Comparison of ENCODE assay signal across 18 cellular contexts in the genomic region with DNA sequence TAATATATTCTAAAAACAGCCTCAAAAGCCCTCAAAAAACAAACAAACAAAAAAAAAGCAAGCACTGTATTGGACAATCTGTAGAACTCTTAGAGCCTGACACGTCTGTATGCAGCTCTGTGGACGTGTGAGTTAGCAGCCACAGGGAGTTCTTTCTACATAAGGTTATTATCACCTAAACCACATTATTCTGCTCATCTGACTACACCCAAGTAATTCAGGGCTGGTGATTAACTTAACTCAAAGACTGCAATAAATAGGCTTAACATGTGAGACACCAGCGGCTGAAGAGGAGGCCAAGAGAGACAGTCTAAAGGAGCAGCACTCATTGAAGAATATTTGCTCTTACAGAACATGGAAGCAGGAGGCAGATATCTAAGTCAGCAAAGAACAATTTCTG.
A peak's percentile ranks its signal among the peaks of the same experiment; 100 is the strongest.
DNase-seq lines count a peak whose midpoint lies in the region; ATAC-seq, FAIRE-seq and TF ChIP-seq lines count a peak whose summit lies in the region.
"Had no signal": no experiment of that assay in that cellular context is flagged by ENCODE, and none has a peak within 500 bp of the region (broad histone marks: within the 10 kb centered on the region; RNA-seq: fewer than 3 reads in every experiment).

No MANE protein-coding gene starts in this region.

- intact Hi-C loops in Calu3 (cut with micrococcal nuclease; ENCODE audit: unreplicated experiment), result no loop called here

- H2AFZ ChIP-seq in smooth muscle cell (ENCODE audit: low read depth), result no peak overlapping the region

- H3K4me3 Mint-ChIP-seq in Calu3 (ENCODE audit: low read depth, unreplicated experiment), result no peak overlapping the region
- H3K4me3 Mint-ChIP-seq: activated naive CD8-positive, alpha-beta T cell treated with anti-CD3 and anti-CD28 coated beads, Interleukin-2, amount 50 U/mL, for 24 hours; CD8-positive, alpha-beta memory T cell; neural crest cell had no signal

- H3K36me3 Mint-ChIP-seq in Calu3 (ENCODE audit: insufficient read depth, unreplicated experiment), result no peaks in the 10 kb centered on the region

- H3K9me3 Mint-ChIP-seq in Calu3 (ENCODE audit: low read depth, unreplicated experiment), result no peaks in the 10 kb centered on the region
- H3K9me3 Mint-ChIP-seq: activated naive CD8-positive, alpha-beta T cell treated with anti-CD3 and anti-CD28 coated beads, Interleukin-2, amount 50 U/mL, for 24 hours; CD8-positive, alpha-beta memory T cell had no signal

- H3K4me1 Mint-ChIP-seq in Calu3 (ENCODE audit: low read depth, unreplicated experiment), result peaks cover 33% of the 10 kb centered on the region
- H3K4me1 Mint-ChIP-seq: activated naive CD8-positive, alpha-beta T cell treated with anti-CD3 and anti-CD28 coated beads, Interleukin-2, amount 50 U/mL, for 24 hours; neural crest cell had no signal

- H3K9ac ChIP-seq in smooth muscle cell (ENCODE audit: low read depth), result no peak overlapping the region
- H3K9ac ChIP-seq: KMS-11 had no signal

- no peaks in the 10 kb centered on the region for H3F3A ChIP-seq in smooth muscle cell (ENCODE audit: low read depth)

- H3K36me3 ChIP-seq in MG63 (no peaks in the 10 kb centered on the region), bronchial epithelial cell (ENCODE audit: control insufficient read depth, insufficient read depth, low read length) (no peaks in the 10 kb centered on the region), smooth muscle cell (ENCODE audit: low read depth) (no peaks in the 10 kb centered on the region)

- H3K4me3 ChIP-seq in MG63 (no peak overlapping the region), bronchial epithelial cell (ENCODE audit: low read depth, low read length) (no peak overlapping the region), smooth muscle cell (no peak overlapping the region)

- H3K27ac Mint-ChIP-seq in Calu3 (ENCODE audit: unreplicated experiment), result no peak overlapping the region
- H3K27ac Mint-ChIP-seq: activated naive CD8-positive, alpha-beta T cell treated with anti-CD3 and anti-CD28 coated beads, Interleukin-2, amount 50 U/mL, for 24 hours had no signal

- H3K4me1 ChIP-seq in smooth muscle cell (ENCODE audit: low read depth), result no peaks in the 10 kb centered on the region

- 23% methylated on average over 3 of the region's 3 CpGs for WGBS in smooth muscle cell (ENCODE audit: low lambda C conversion rate)

- no peaks in the 10 kb centered on the region for H3K27me3 Mint-ChIP-seq in Calu3 (ENCODE audit: unreplicated experiment)
- H3K27me3 Mint-ChIP-seq: activated naive CD8-positive, alpha-beta T cell treated with anti-CD3 and anti-CD28 coated beads, Interleukin-2, amount 50 U/mL, for 24 hours; CD8-positive, alpha-beta memory T cell had no signal

- CTCF ChIA-PET in Calu3 (lab: Charles Lee), result no interaction called here

- H3K27me3 ChIP-seq in MG63, result no peaks in the 10 kb centered on the region
- no peaks in the 10 kb centered on the region for H3K27me3 ChIP-seq in bronchial epithelial cell (ENCODE audit: control insufficient read depth, insufficient read depth, low read length)
- no peaks in the 10 kb centered on the region for H3K27me3 ChIP-seq in smooth muscle cell (ENCODE audit: low read depth)

- no peaks in the 10 kb centered on the region for H3K9me3 ChIP-seq in MG63
- no peaks in the 10 kb centered on the region for H3K9me3 ChIP-seq in smooth muscle cell (replicated peaks; ENCODE audit: low read depth)

- H3K27ac ChIP-seq in smooth muscle cell (ENCODE audit: low read depth), result peak overlapping the region; percentile 65
- H3K27ac ChIP-seq: KMS-11 had no signal

- H3K79me2 ChIP-seq in smooth muscle cell (ENCODE audit: low read depth), result no peaks in the 10 kb centered on the region

- BruUV-seq in Calu3 (replicated peaks; lab: Mats Ljungman, UMichigan), result no TSS peak

- ATAC-seq in GM21447 (IDR thresholded peaks at IDR 0.05; ENCODE audit: unreplicated experiment), result no peak
- ATAC-seq: activated naive CD8-positive, alpha-beta T cell treated with anti-CD3 and anti-CD28 coated beads, Interleukin-2, amount 50 U/mL, for 24 hours had no signal

- TF ChIP-seq CTCF in bronchial epithelial cell (IDR thresholded peaks at IDR 0.05; ENCODE audit: insufficient read depth, low read length, severe bottlenecking), result no peak
- TF ChIP-seq CTCF in smooth muscle cell (IDR thresholded peaks at IDR 0.05; ENCODE audit: borderline replicate concordance, insufficient read depth, poor library complexity, severe bottlenecking), result no peak
- no peak for TF ChIP-seq CTCF in Calu3 (IDR thresholded peaks at IDR 0.05; ENCODE audit: unreplicated experiment)

- peak; percentile 50 for DNase-seq in MG63
- no peak for DNase-seq in bronchial epithelial cell (ENCODE audit: low read depth)
- DNase-seq in kidney glomerular epithelial cell (lab: John Stamatoyannopoulos, UW), result peak; percentile 53
- no peak for DNase-seq in smooth muscle cell (lab: John Stamatoyannopoulos, UW; ENCODE audit: unreplicated experiment)
- no peak for DNase-seq in Calu3
- no peak for DNase-seq in hypothalamus (lab: John Stamatoyannopoulos, UW)
- DNase-seq: activated CD4-positive, alpha-beta T cell treated with anti-CD3 and anti-CD28 coated beads, Interleukin-2, amount 50 U/mL, for 1 hour; activated CD8-positive, alpha-beta memory T cell treated with anti-CD3 and anti-CD28 coated beads, Interleukin-2, amount 50 U/mL, for 4 hours; activated effector memory CD4-positive, alpha-beta T cell treated with Interleukin-2 at 50 U/mL for 16 hours; activated naive CD8-positive, alpha-beta T cell treated with anti-CD3 and anti-CD28 coated beads, Interleukin-2, amount 50 U/mL, for 24 hours; CD8-positive, alpha-beta memory T cell; glutamatergic neuron; NCI-H1048; NCI-H524; SIG-M5 had no signal

- no peaks in the 10 kb centered on the region for H4K20me1 ChIP-seq in smooth muscle cell (ENCODE audit: low read depth)

- peak overlapping the region; percentile 2 for H3K4me2 ChIP-seq in smooth muscle cell
- H3K4me2 ChIP-seq: KMS-11 had no signal

- peak; percentile 66 for FAIRE-seq in bronchial epithelial cell (lab: Jason Lieb, UNC)

Comparison
In these comparisons a context has a peak if more than half of its experiments do, and no peak if none do; other contexts are left out.
1. DNase-seq: peak in MG63 (single experiment) and kidney glomerular epithelial cell (single experiment); none in bronchial epithelial cell (single experiment), smooth muscle cell (single experiment), Calu3 (single experiment) and hypothalamus (0 of 51).